Comparison of ENCODE assay signal across 8 cellular contexts in genomic region chr4:145939241-145939640, GRCh38. TPM values are rescaled to one million over a fixed set of nuclear protein-coding genes. Genes with fewer than 3 reads are reported as not detected.
A peak's percentile ranks its signal among the peaks of the same experiment; 100 is the strongest.
DNase-seq lines count a peak whose midpoint lies in the region; ATAC-seq, FAIRE-seq and TF ChIP-seq lines count a peak whose summit lies in the region.

No MANE protein-coding gene starts in this region.

- no peak for TF ChIP-seq CTCF in CD4-positive, alpha-beta T cell (IDR thresholded peaks at IDR 0.05)
- TF ChIP-seq CTCF in LNCaP clone FGC (IDR thresholded peaks at IDR 0.05; ENCODE audit: control insufficient read depth, extremely low read depth, insufficient read depth) (no peak), dorsolateral prefrontal cortex (IDR thresholded peaks at IDR 0.05 in 54 of 56, conservative IDR thresholded peaks at IDR 0.05 in 2 of 56; ENCODE audit: low read depth in 1 of 56, partially characterized antibody in 56 of 56) (no peak)

- no peaks in the 10 kb centered on the region for H3K27me3 ChIP-seq in CD4-positive, alpha-beta T cell (ENCODE audit: control insufficient read depth, insufficient read depth, low read length)
- H3K27me3 ChIP-seq in dorsolateral prefrontal cortex (no peaks in the 10 kb centered on the region), neuron (ENCODE audit: insufficient read depth, low read length) (no peaks in the 10 kb centered on the region)

- H3K36me3 Mint-ChIP-seq in CD4-positive, alpha-beta T cell (ENCODE audit: low read depth) = peaks cover 18% of the 10 kb centered on the region

- H3K4me3 Mint-ChIP-seq in CD4-positive, alpha-beta T cell = peak overlapping the region; percentile 97

- H3K27ac Mint-ChIP-seq in CD4-positive, alpha-beta T cell = peak overlapping the region; percentile 91

- intact Hi-C loops in CD4-positive, alpha-beta T cell (cut with DNase I, micrococcal nuclease) = loop anchor here (5.0 to 10.0 kb wide), 7 partner anchors 97 to 762 kb away; partner anchors contain the start of genes LSM6 (in 2 of the 2) and MMAA (in 1 of the 2)
- intact Hi-C loops in dorsolateral prefrontal cortex (cut with DNase I) = loop anchor here (2.0 to 10.0 kb wide), 7 partner anchors 56 to 842 kb away; partner anchors contain the start of genes LSM6 (in 2 of the 2), ABCE1 (in 1 of the 2), ANAPC10 (in 1 of the 2) and MMAA (in 1 of the 2)

- H3K4me3 ChIP-seq in LNCaP clone FGC (ENCODE audit: low read depth, low read length) (peak overlapping the region; percentile 85), dorsolateral prefrontal cortex (peak overlapping the region in 57 of 59 donors; percentile 58 to 92 (median 80)), neuron (ENCODE audit: low read length) (peak overlapping the region; percentile 99)

- no peak for DNase-seq in CD4-positive, alpha-beta T cell
- DNase-seq in LNCaP clone FGC (ENCODE audit: low read depth) (no peak), dorsolateral prefrontal cortex (no peak), GM19239 (ENCODE audit: insufficient read length, low spot score) (no peak)
- DNase-seq in activated CD4-positive, CD25-positive, alpha-beta regulatory T cell treated with anti-CD3 and anti-CD28 coated beads, Interleukin-2, amount 50 U/mL, for 72 hours = no peak
- no peak for DNase-seq in activated CD4-positive, alpha-beta T cell treated with anti-CD3 and anti-CD28 coated beads, Interleukin-2, amount 50 U/mL, for 4 hours

- FAIRE-seq in GM19239 (lab: Jason Lieb, UNC) = no peak

- no peaks in the 10 kb centered on the region for H3K9me3 ChIP-seq in CD4-positive, alpha-beta T cell (ENCODE audit: control insufficient read depth, low read length)
- no peaks in the 10 kb centered on the region for H3K9me3 ChIP-seq in neuron (ENCODE audit: low read length)

- H3K4me1 Mint-ChIP-seq in CD4-positive, alpha-beta T cell (ENCODE audit: low read depth) = peaks cover 38% of the 10 kb centered on the region

- peak overlapping the region; percentile 76 for H2AFZ ChIP-seq in neuron (ENCODE audit: low read depth, low read length)

- no peaks in the 10 kb centered on the region for H3K9me3 Mint-ChIP-seq in CD4-positive, alpha-beta T cell

- CTCF ChIA-PET in CD4-positive, alpha-beta T cell (lab: Charles Lee) = interaction anchor here (1.6 to 1.8 kb wide), 2 partner anchors 17 to 49 kb away, joined by 4 read pairs; no protein-coding TSS in a partner anchor

- POLR2A ChIA-PET in CD4-positive, alpha-beta T cell (lab: Charles Lee) = interaction anchor here (0.7 to 1.1 kb wide), 8 partner anchors 9 to 1102 kb away, joined by 3 to 4 read pairs (median 3); partner anchors contain the start of genes ABCE1 and ANAPC10

- H3K27ac ChIP-seq in CD4-positive, alpha-beta T cell (ENCODE audit: low read depth, low read length) = no peak overlapping the region
- H3K27ac ChIP-seq in dorsolateral prefrontal cortex = peak overlapping the region in 21 of 59 donors; percentile 85 to 98 (median 96)

- no peak for ATAC-seq in CD4-positive, alpha-beta T cell (ENCODE audit: poor library complexity)
- ATAC-seq in GM21825 (IDR thresholded peaks at IDR 0.05; ENCODE audit: unreplicated experiment) = no peak

- H3K4me1 ChIP-seq in neuron (ENCODE audit: insufficient read depth, low read length) = peaks cover 27% of the 10 kb centered on the region

- no peaks in the 10 kb centered on the region for H3K36me3 ChIP-seq in neuron (ENCODE audit: insufficient read depth, low read length)

- H3K27me3 Mint-ChIP-seq in CD4-positive, alpha-beta T cell = peaks cover 5% of the 10 kb centered on the region

RNA-seq across cellular contexts. Expression of gene ZNF827, which starts 0.6 kb away (rescaled TPM):
- 10 to 100 TPM; 13.7 to 14.3 TPM for total RNA-seq in CD4-positive, alpha-beta T cell
- 10 to 100 TPM; 29.6 to 73.7 (median 49.4) TPM for total RNA-seq in dorsolateral prefrontal cortex
